20 cellular contexts compared by ENCODE assay signal in genomic region chrX:39910651-39911050, GRCh38.
DNase-seq lines count a peak whose midpoint lies in the region; ATAC-seq and TF ChIP-seq lines count a peak whose summit lies in the region.
"Had no signal": no experiment of that assay in that cellular context is flagged by ENCODE, and none has a peak within 500 bp of the region (broad histone marks: within the 10 kb centered on the region; RNA-seq: fewer than 3 reads in every experiment).

No MANE protein-coding gene starts in this region.

- DNase-seq in cerebellum (ENCODE audit: low spot score): peak; percentile 6
- DNase-seq in left kidney (ENCODE audit: low read depth, low spot score): peak; percentile 58
- DNase-seq in posterior vena cava (ENCODE audit: low spot score): peak; percentile 47
- DNase-seq in NCI-H1417 treated with DMSO at 0.1 percent for 48 hours (lab: John Stamatoyannopoulos, UW): no peak
- DNase-seq in left lung: no peak
- no peak for DNase-seq in KG1 (lab: John Stamatoyannopoulos, UW)
- DNase-seq: Caco-2; CD4-positive, alpha-beta T cell; GF-D8; H9; MM.1S; NCI-H1092 treated with DMSO at 0.1 percent for 48 hours; NCI-H1694; NCI-H2081 treated with DMSO at 0.1 percent for 48 hours; NCI-H446 treated with DMSO at 0.1 percent for 48 hours; NCI-H748 treated with DMSO at 0.1 percent for 48 hours; NK-92 treated with Interleukin-12 subunit alpha and Interleukin-12 subunit beta, amount 100 ng/mL, for 24 hours; SHP77 treated with DMSO at 0.1 percent for 48 hours had no signal

- TF ChIP-seq CTCF in HEK293 (tag by site-specific recombination; IDR thresholded peaks at IDR 0.05) (no peak), left lung (IDR thresholded peaks at IDR 0.05) (no peak)

- intact Hi-C loops in posterior vena cava (cut with DNase I): no loop called here
- intact Hi-C loops in left lung (cut with DNase I): no loop called here

- no peaks in the 10 kb centered on the region for H3K36me3 ChIP-seq in HEK293 (ENCODE audit: control insufficient read depth in 2 of 2, insufficient read depth in 1 of 2, low read length in 2 of 2)
- no peaks in the 10 kb centered on the region for H3K36me3 ChIP-seq in left lung

- CTCF ChIA-PET in HEK293 (lab: Yijun Ruan, JAX): interaction anchor here (0.6 to 1.2 kb wide), 3 partner anchors 9 to 147 kb away, joined by 3 read pairs; no protein-coding TSS in a partner anchor

- H3K4me3 ChIP-seq in HEK293 (ENCODE audit: low read depth, low read length) (no peak overlapping the region), left lung (no peak overlapping the region)

- H3K27me3 ChIP-seq in left lung: no peaks in the 10 kb centered on the region

- no peak for ATAC-seq in left lung

- POLR2A ChIA-PET in HEK293 (lab: Yijun Ruan, JAX): no interaction called here

- no peak overlapping the region for H3K27ac ChIP-seq in HEK293 (ENCODE audit: extremely low read depth, low read depth, low read length)
- H3K27ac ChIP-seq in left lung: no peak overlapping the region
- H3K27ac ChIP-seq: HL-60 had no signal

- 0 out of 2 replicates have a peak, but pooled peaks cover 2% of the 10 kb centered on the region for H3K4me1 ChIP-seq in HEK293 (ENCODE audit: control insufficient read depth, insufficient read depth, low read length)
- H3K4me1 ChIP-seq in left lung: peaks cover 0 to 14% of the 10 kb centered on the region in 2 donors

- no peaks in the 10 kb centered on the region for H3K9me3 ChIP-seq in HEK293 (ENCODE audit: control insufficient read depth, insufficient read depth, low read depth, low read length)
- H3K9me3 ChIP-seq in left lung: no peaks in the 10 kb centered on the region
- H3K9me3 ChIP-seq: Caco-2 had no signal

TF ChIP-seq in HEK293, 187 proteins besides CTCF, POLR2A, EP300 and RAD21:
- TF ChIP-seq WT1 (tag by site-specific recombination; IDR thresholded peaks at IDR 0.05) (no peak), ZNF677 (tag by site-specific recombination; IDR thresholded peaks at IDR 0.05) (0 out of 2 replicates have a peak, but pooled peaks have one; percentile 62), GLIS2 (tag by site-specific recombination; IDR thresholded peaks at IDR 0.05) (no peak)

Comparison
In these comparisons a context has a peak if more than half of its experiments do, and no peak if none do; other contexts are left out.
1. DNase-seq: peak in cerebellum (single experiment), left kidney (single experiment) and posterior vena cava (single experiment); none in NCI-H1417 treated with DMSO at 0.1 percent for 48 hours (single experiment), left lung (0 of 2) and KG1 (single experiment).